ENCODE assay signal across 36 cellular contexts in genomic region chr7:26759108-26759507, GRCh38.
"Had no signal": no experiment of that assay in that cellular context is flagged by ENCODE, and none has a peak within 500 bp of the region (broad histone marks: within the 10 kb centered on the region; RNA-seq: fewer than 3 reads in every experiment).

No MANE protein-coding gene starts in this region.

- H3K9me3 Mint-ChIP-seq: activated CD4-positive, alpha-beta memory T cell treated with anti-CD3 and anti-CD28 coated beads, Interleukin-2, amount 10 ng/mL, durations not matched to agents 7 days and 5 days; activated naive CD8-positive, alpha-beta T cell treated with anti-CD3 and anti-CD28 coated beads for 36 hours; activated T-helper 17 cell treated with anti-CD3 and anti-CD28 coated beads, Interleukin-2, amount 50 U/mL, for 72 hours; T-cell had no signal

- H3K4me3 ChIP-seq: MG63, Peyer's patch, SJSA1 had no signal

- ATAC-seq: activated CD8-positive, alpha-beta memory T cell treated with anti-CD3 and anti-CD28 coated beads, Interleukin-2, amount 10 ng/mL, durations not matched to agents 7 days and 5 days; activated T-helper 17 cell treated with anti-CD3 and anti-CD28 coated beads, Interleukin-2, amount 50 U/mL, for 72 hours; PC-3; T-cell had no signal

- H3K36me3 Mint-ChIP-seq: activated CD8-positive, alpha-beta memory T cell treated with anti-CD3 and anti-CD28 coated beads, Interleukin-2, amount 10 ng/mL, durations not matched to agents 7 days and 5 days; activated naive CD8-positive, alpha-beta T cell treated with anti-CD3 and anti-CD28 coated beads for 36 hours; T-cell had no signal

- DNase-seq: activated CD4-positive, alpha-beta memory T cell treated with anti-CD3 and anti-CD28 coated beads, Interleukin-2, amount 10 ng/mL, durations not matched to agents 7 days and 5 days; activated CD4-positive, alpha-beta T cell treated with anti-CD3 and anti-CD28 coated beads for 1 hour; activated CD4-positive, alpha-beta T cell treated with anti-CD3 and anti-CD28 coated beads for 48 hours; activated CD4-positive, CD25-positive, alpha-beta regulatory T cell; activated CD8-positive, alpha-beta memory T cell treated with anti-CD3 and anti-CD28 coated beads for 24 hours; activated CD8-positive, alpha-beta memory T cell treated with anti-CD3 and anti-CD28 coated beads, Interleukin-2, amount 10 ng/mL, durations not matched to agents 7 days and 5 days; activated CD8-positive, alpha-beta memory T cell treated with anti-CD3 and anti-CD28 coated beads, Interleukin-2, amount 50 U/mL, for 48 hours; activated effector memory CD4-positive, alpha-beta T cell treated with anti-CD3 and anti-CD28 coated beads, Interleukin-2, amount 50 U/mL, for 16 hours; activated naive CD4-positive, alpha-beta T cell; activated naive CD4-positive, alpha-beta T cell treated with anti-CD3 and anti-CD28 coated beads, Interleukin-2, amount 50 U/mL, for 16 hours; activated naive CD8-positive, alpha-beta T cell treated with anti-CD3 and anti-CD28 coated beads for 36 hours; activated T-cell treated with anti-CD3 and anti-CD28 coated beads, Interleukin-2, amount 50 U/mL, for 48 hours; amniotic stem cell; aorta; brain microvascular endothelial cell; central memory CD4-positive, alpha-beta T cell; Kasumi-1; MG63; NCI-H1048; NCI-H1105 treated with DMSO at 0.1 percent for 48 hours; NCI-H1436; NCI-H1694; NCI-H2029; NCI-H345; NCI-H526 treated with DMSO at 0.1 percent for 48 hours; NK-92 treated with Interleukin-12 subunit alpha and Interleukin-12 subunit beta, amount 100 ng/mL, for 24 hours; PC-3; Peyer's patch; RPMI8226; SHP77 treated with DMSO at 0.1 percent for 48 hours; SK-N-SH; T-cell; T-helper 2 cell; T-helper 9 cell had no signal

- H3K27ac Mint-ChIP-seq: activated CD4-positive, alpha-beta memory T cell treated with anti-CD3 and anti-CD28 coated beads, Interleukin-2, amount 10 ng/mL, durations not matched to agents 7 days and 5 days; activated CD8-positive, alpha-beta memory T cell treated with anti-CD3 and anti-CD28 coated beads, Interleukin-2, amount 10 ng/mL, durations not matched to agents 7 days and 5 days; activated naive CD8-positive, alpha-beta T cell treated with anti-CD3 and anti-CD28 coated beads for 36 hours; activated T-helper 17 cell treated with anti-CD3 and anti-CD28 coated beads, Interleukin-2, amount 50 U/mL, for 72 hours; T-cell had no signal

- H3K4me1 Mint-ChIP-seq: activated CD4-positive, alpha-beta memory T cell treated with anti-CD3 and anti-CD28 coated beads, Interleukin-2, amount 10 ng/mL, durations not matched to agents 7 days and 5 days; activated CD8-positive, alpha-beta memory T cell treated with anti-CD3 and anti-CD28 coated beads, Interleukin-2, amount 10 ng/mL, durations not matched to agents 7 days and 5 days; activated naive CD8-positive, alpha-beta T cell treated with anti-CD3 and anti-CD28 coated beads for 36 hours; activated T-helper 17 cell treated with anti-CD3 and anti-CD28 coated beads, Interleukin-2, amount 50 U/mL, for 72 hours; T-cell had no signal

- H3K4me3 Mint-ChIP-seq: activated CD4-positive, alpha-beta memory T cell treated with anti-CD3 and anti-CD28 coated beads, Interleukin-2, amount 10 ng/mL, durations not matched to agents 7 days and 5 days; activated CD8-positive, alpha-beta memory T cell treated with anti-CD3 and anti-CD28 coated beads, Interleukin-2, amount 10 ng/mL, durations not matched to agents 7 days and 5 days; activated naive CD8-positive, alpha-beta T cell treated with anti-CD3 and anti-CD28 coated beads for 36 hours; activated T-helper 17 cell treated with anti-CD3 and anti-CD28 coated beads, Interleukin-2, amount 50 U/mL, for 72 hours; T-cell had no signal

- H3K27me3 Mint-ChIP-seq: activated CD4-positive, alpha-beta memory T cell treated with anti-CD3 and anti-CD28 coated beads, Interleukin-2, amount 10 ng/mL, durations not matched to agents 7 days and 5 days; activated CD8-positive, alpha-beta memory T cell treated with anti-CD3 and anti-CD28 coated beads, Interleukin-2, amount 10 ng/mL, durations not matched to agents 7 days and 5 days; activated naive CD8-positive, alpha-beta T cell treated with anti-CD3 and anti-CD28 coated beads for 36 hours; activated T-helper 17 cell treated with anti-CD3 and anti-CD28 coated beads, Interleukin-2, amount 50 U/mL, for 72 hours; T-cell had no signal
